1 cellular context compared by ENCODE assay signal in genomic region chr6:53752856-53753255, GRCh38.
TF ChIP-seq lines count a peak whose summit lies in the region.

No MANE protein-coding gene starts in this region.

TF ChIP-seq in endothelial cell of umbilical vein, 7 proteins besides CTCF, POLR2A, EP300 and RAD21:
- TF ChIP-seq MAX (IDR thresholded peaks at IDR 0.05; ENCODE audit: insufficient read depth, insufficient read length) (no peak), FOS (IDR thresholded peaks at IDR 0.05; ENCODE audit: borderline replicate concordance, insufficient read depth, low read length) (peak; percentile 53), GATA2 (IDR thresholded peaks at IDR 0.05; ENCODE audit: insufficient read depth, insufficient read length, low read depth, low read length) (peak; percentile 58), MYC (IDR thresholded peaks at IDR 0.05; ENCODE audit: low read depth, low read length) (no peak), EZH2 (IDR thresholded peaks at IDR 0.05; ENCODE audit: borderline replicate concordance, low read depth, low read length, severe bottlenecking) (no peak), JUN (IDR thresholded peaks at IDR 0.05; ENCODE audit: borderline replicate concordance, insufficient read depth, insufficient read length, low read depth) (peak; percentile 34), POLR2AphosphoS5 (IDR thresholded peaks at IDR 0.05; ENCODE audit: insufficient read depth, low read depth, low read length) (no peak)
